Comparison of ENCODE assay signal across 23 cellular contexts in genomic region chr4:40601641-40602040, GRCh38. TPM values are rescaled to one million over a fixed set of nuclear protein-coding genes. Genes with fewer than 3 reads are reported as not detected.
A peak's percentile ranks its signal among the peaks of the same experiment; 100 is the strongest.
DNase-seq lines count a peak whose midpoint lies in the region; ATAC-seq and TF ChIP-seq lines count a peak whose summit lies in the region.
"Had no signal": no experiment of that assay in that cellular context is flagged by ENCODE, and none has a peak within 500 bp of the region (broad histone marks: within the 10 kb centered on the region; RNA-seq: fewer than 3 reads in every experiment).

No MANE protein-coding gene starts in this region.

- intact Hi-C loops in lower lobe of right lung (cut with DNase I) = no loop called here

- peaks cover 7% of the 10 kb centered on the region for H4K20me1 ChIP-seq in GM23338 (replicated peaks; ENCODE audit: insufficient read depth)

- no peak overlapping the region for H2AFZ ChIP-seq in GM23338

- peaks cover 100% of the 10 kb centered on the region for H3K79me2 ChIP-seq in GM23338 (replicated peaks; ENCODE audit: insufficient read depth)

- in situ Hi-C loops in SK-MEL-5 (cut with HindIII; ENCODE audit: low pct_unique_long_range_greater_than_20kb, low sequenced_read_pairs) = no loop called here

- no peaks in the 10 kb centered on the region for H3K27me3 Mint-ChIP-seq in GM23338 (ENCODE audit: insufficient read depth, low read depth, poor library complexity)
- H3K27me3 Mint-ChIP-seq: CD4-positive, alpha-beta T cell; stimulated activated naive B cell treated with anti-CD40 and anti-IgM and Interleukin-4, amounts not matched to agents 10 μg/mL and 1 μg/mL and 100 μg/mL, for 72 hours had no signal

- peaks cover 9% of the 10 kb centered on the region; the same call in 1 of the 2 replicates for H3F3A ChIP-seq in GM23338 (replicated peaks; ENCODE audit: low read depth)

- H3K9me3 ChIP-seq in lower lobe of right lung = no peaks in the 10 kb centered on the region
- H3K9me3 ChIP-seq: sigmoid colon, thyroid gland had no signal

- no peak overlapping the region for H3K4me3 Mint-ChIP-seq in GM23338
- H3K4me3 Mint-ChIP-seq in stimulated activated effector memory CD8-positive, alpha-beta T cell treated with anti-CD3 and anti-CD28 coated beads, Interleukin-12 subunit alpha, Interleukin-12 subunit beta, amount 100 ng/mL, for 72 hours = no peak overlapping the region
- H3K4me3 Mint-ChIP-seq: CD4-positive, alpha-beta T cell; immature natural killer cell; stimulated activated naive B cell treated with anti-CD40 and anti-IgM and Interleukin-4, amounts not matched to agents 10 μg/mL and 1 μg/mL and 100 μg/mL, for 72 hours; T-helper 17 cell had no signal

- peaks cover 4% of the 10 kb centered on the region; the same call in 2 of the 3 replicates for H3K4me1 Mint-ChIP-seq in GM23338
- H3K4me1 Mint-ChIP-seq in stimulated activated effector memory CD8-positive, alpha-beta T cell treated with anti-CD3 and anti-CD28 coated beads, Interleukin-12 subunit alpha, Interleukin-12 subunit beta, amount 100 ng/mL, for 72 hours = peaks cover 4% of the 10 kb centered on the region
- H3K4me1 Mint-ChIP-seq: immature natural killer cell, T-helper 17 cell had no signal

- H3K27ac Mint-ChIP-seq in GM23338 = no peak overlapping the region
- no peak overlapping the region for H3K27ac Mint-ChIP-seq in stimulated activated effector memory CD8-positive, alpha-beta T cell treated with anti-CD3 and anti-CD28 coated beads, Interleukin-12 subunit alpha, Interleukin-12 subunit beta, amount 100 ng/mL, for 72 hours
- H3K27ac Mint-ChIP-seq: CD4-positive, alpha-beta T cell; immature natural killer cell; stimulated activated naive B cell treated with anti-CD40 and anti-IgM and Interleukin-4, amounts not matched to agents 10 μg/mL and 1 μg/mL and 100 μg/mL, for 72 hours; T-helper 17 cell had no signal

- H3K27me3 ChIP-seq in GM23338 (ENCODE audit: insufficient read depth) (no peaks in the 10 kb centered on the region), lower lobe of right lung (ENCODE audit: low read depth) (no peaks in the 10 kb centered on the region)
- H3K27me3 ChIP-seq: cardiac muscle cell, sigmoid colon, thyroid gland had no signal

- DNase-seq in AML-193 (lab: John Stamatoyannopoulos, UW) (peak; percentile 30 to 46), GM23338 (ENCODE audit: low spot score) (no peak), SK-MEL-5 (ENCODE audit: low read depth, low spot score) (peak; percentile 9), lower lobe of right lung (peak; percentile 58), coronary artery (ENCODE audit: low spot score) (no peak), NCI-H69 (lab: John Stamatoyannopoulos, UW) (no peak)
- DNase-seq in stimulated activated effector memory CD8-positive, alpha-beta T cell treated with anti-CD3 and anti-CD28 coated beads, Interleukin-12 subunit alpha, Interleukin-12 subunit beta, amount 100 ng/mL, for 72 hours (ENCODE audit: low spot score in 2 of 2) = no peak
- no peak for DNase-seq in stimulated activated CD4-positive, alpha-beta T cell treated with anti-CD3 and anti-CD28 coated beads, Interleukin-4, amount 100 ng/mL, for 1 hour
- DNase-seq: activated CD8-positive, alpha-beta memory T cell treated with anti-CD3 and anti-CD28 coated beads, Interleukin-2, amount 50 U/mL, for 48 hours; activated gamma-delta T cell; amygdala; CD4-positive, alpha-beta T cell; DMS153; immature natural killer cell; Karpas-422; NCI-H1436; NCI-H510A treated with DMSO at 0.1 percent for 48 hours; sigmoid colon; stimulated activated naive B cell treated with anti-CD40 and anti-IgM and Interleukin-4, amounts not matched to agents 10 μg/mL and 1 μg/mL and 100 μg/mL, for 72 hours; T-helper 17 cell; thyroid gland had no signal

- H3K4me3 ChIP-seq in GM23338 = no peak overlapping the region
- no peak overlapping the region for H3K4me3 ChIP-seq in lower lobe of right lung
- no peak overlapping the region for H3K4me3 ChIP-seq in coronary artery
- H3K4me3 ChIP-seq: cardiac muscle cell, sigmoid colon, thyroid gland had no signal

- no peaks in the 10 kb centered on the region for H3K9me2 ChIP-seq in GM23338 (ENCODE audit: insufficient read depth)

- no peak for TF ChIP-seq CTCF in GM23338 (conservative IDR thresholded peaks at IDR 0.05; ENCODE audit: low read depth in 2 of 2)
- TF ChIP-seq CTCF in lower lobe of right lung (IDR thresholded peaks at IDR 0.05) = no peak
- TF ChIP-seq CTCF in coronary artery (IDR thresholded peaks at IDR 0.05) = no peak

- H3K9me3 Mint-ChIP-seq in GM23338 = no peaks in the 10 kb centered on the region
- H3K9me3 Mint-ChIP-seq in stimulated activated effector memory CD8-positive, alpha-beta T cell treated with anti-CD3 and anti-CD28 coated beads, Interleukin-12 subunit alpha, Interleukin-12 subunit beta, amount 100 ng/mL, for 72 hours = no peaks in the 10 kb centered on the region
- H3K9me3 Mint-ChIP-seq: CD4-positive, alpha-beta T cell; stimulated activated naive B cell treated with anti-CD40 and anti-IgM and Interleukin-4, amounts not matched to agents 10 μg/mL and 1 μg/mL and 100 μg/mL, for 72 hours had no signal

- H3K36me3 ChIP-seq in GM23338 (ENCODE audit: insufficient read depth) = no peaks in the 10 kb centered on the region
- no peaks in the 10 kb centered on the region for H3K36me3 ChIP-seq in lower lobe of right lung
- H3K36me3 ChIP-seq: cardiac muscle cell, sigmoid colon, thyroid gland had no signal

- H3K4me2 ChIP-seq in GM23338 = no peak overlapping the region

- H3K27ac ChIP-seq in GM23338 (ENCODE audit: low read depth) = peak overlapping the region; percentile 86
- H3K27ac ChIP-seq in lower lobe of right lung = peak overlapping the region; percentile 37
- H3K27ac ChIP-seq in coronary artery = peak overlapping the region in 1 of 2 donors; percentile 17
- H3K27ac ChIP-seq: cardiac muscle cell, thyroid gland had no signal

- ATAC-seq in GM23338 (no peak), lower lobe of right lung (peak; percentile 51 to 64)
- ATAC-seq in stimulated activated effector memory CD8-positive, alpha-beta T cell treated with anti-CD3 and anti-CD28 coated beads, Interleukin-12 subunit alpha, Interleukin-12 subunit beta, amount 100 ng/mL, for 72 hours = no peak
- ATAC-seq: stimulated activated naive B cell treated with anti-CD40 and anti-IgM and Interleukin-4, amounts not matched to agents 10 μg/mL and 1 μg/mL and 100 μg/mL, for 72 hours; T-helper 17 cell had no signal

- no peaks in the 10 kb centered on the region; the same call in 1 of the 2 replicates for H3K4me1 ChIP-seq in GM23338 (ENCODE audit: insufficient read depth)
- no peaks in the 10 kb centered on the region for H3K4me1 ChIP-seq in lower lobe of right lung
- H3K4me1 ChIP-seq: sigmoid colon had no signal

- peaks cover 45% of the 10 kb centered on the region for H3K36me3 Mint-ChIP-seq in GM23338 (ENCODE audit: low read depth)
- H3K36me3 Mint-ChIP-seq in stimulated activated effector memory CD8-positive, alpha-beta T cell treated with anti-CD3 and anti-CD28 coated beads, Interleukin-12 subunit alpha, Interleukin-12 subunit beta, amount 100 ng/mL, for 72 hours = no peaks in the 10 kb centered on the region
- H3K36me3 Mint-ChIP-seq: immature natural killer cell had no signal

TF ChIP-seq in GM23338, 12 proteins besides CTCF, POLR2A, EP300 and RAD21 (continues in another document):
- TF ChIP-seq POLR2AphosphoS5 (IDR thresholded peaks at IDR 0.05; ENCODE audit: low read depth) = no peak
- TF ChIP-seq STAT1 (IDR thresholded peaks at IDR 0.05; ENCODE audit: unreplicated experiment) = no peak
- TF ChIP-seq, protein P1, sequence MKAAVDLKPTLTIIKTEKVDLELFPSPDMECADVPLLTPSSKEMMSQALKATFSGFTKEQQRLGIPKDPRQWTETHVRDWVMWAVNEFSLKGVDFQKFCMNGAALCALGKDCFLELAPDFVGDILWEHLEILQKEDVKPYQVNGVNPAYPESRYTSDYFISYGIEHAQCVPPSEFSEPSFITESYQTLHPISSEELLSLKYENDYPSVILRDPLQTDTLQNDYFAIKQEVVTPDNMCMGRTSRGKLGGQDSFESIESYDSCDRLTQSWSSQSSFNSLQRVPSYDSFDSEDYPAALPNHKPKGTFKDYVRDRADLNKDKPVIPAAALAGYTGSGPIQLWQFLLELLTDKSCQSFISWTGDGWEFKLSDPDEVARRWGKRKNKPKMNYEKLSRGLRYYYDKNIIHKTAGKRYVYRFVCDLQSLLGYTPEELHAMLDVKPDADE (IDR thresholded peaks at IDR 0.05) = no peak
- no peak for TF ChIP-seq ZNF114 (CRISPR knock-in tag; IDR thresholded peaks at IDR 0.05)
- no peak for TF ChIP-seq JUNB (IDR thresholded peaks at IDR 0.05; ENCODE audit: unreplicated experiment)
- TF ChIP-seq EZH2phosphoT487 (IDR thresholded peaks at IDR 0.05; ENCODE audit: unreplicated experiment) = no peak
- TF ChIP-seq, protein P2, sequence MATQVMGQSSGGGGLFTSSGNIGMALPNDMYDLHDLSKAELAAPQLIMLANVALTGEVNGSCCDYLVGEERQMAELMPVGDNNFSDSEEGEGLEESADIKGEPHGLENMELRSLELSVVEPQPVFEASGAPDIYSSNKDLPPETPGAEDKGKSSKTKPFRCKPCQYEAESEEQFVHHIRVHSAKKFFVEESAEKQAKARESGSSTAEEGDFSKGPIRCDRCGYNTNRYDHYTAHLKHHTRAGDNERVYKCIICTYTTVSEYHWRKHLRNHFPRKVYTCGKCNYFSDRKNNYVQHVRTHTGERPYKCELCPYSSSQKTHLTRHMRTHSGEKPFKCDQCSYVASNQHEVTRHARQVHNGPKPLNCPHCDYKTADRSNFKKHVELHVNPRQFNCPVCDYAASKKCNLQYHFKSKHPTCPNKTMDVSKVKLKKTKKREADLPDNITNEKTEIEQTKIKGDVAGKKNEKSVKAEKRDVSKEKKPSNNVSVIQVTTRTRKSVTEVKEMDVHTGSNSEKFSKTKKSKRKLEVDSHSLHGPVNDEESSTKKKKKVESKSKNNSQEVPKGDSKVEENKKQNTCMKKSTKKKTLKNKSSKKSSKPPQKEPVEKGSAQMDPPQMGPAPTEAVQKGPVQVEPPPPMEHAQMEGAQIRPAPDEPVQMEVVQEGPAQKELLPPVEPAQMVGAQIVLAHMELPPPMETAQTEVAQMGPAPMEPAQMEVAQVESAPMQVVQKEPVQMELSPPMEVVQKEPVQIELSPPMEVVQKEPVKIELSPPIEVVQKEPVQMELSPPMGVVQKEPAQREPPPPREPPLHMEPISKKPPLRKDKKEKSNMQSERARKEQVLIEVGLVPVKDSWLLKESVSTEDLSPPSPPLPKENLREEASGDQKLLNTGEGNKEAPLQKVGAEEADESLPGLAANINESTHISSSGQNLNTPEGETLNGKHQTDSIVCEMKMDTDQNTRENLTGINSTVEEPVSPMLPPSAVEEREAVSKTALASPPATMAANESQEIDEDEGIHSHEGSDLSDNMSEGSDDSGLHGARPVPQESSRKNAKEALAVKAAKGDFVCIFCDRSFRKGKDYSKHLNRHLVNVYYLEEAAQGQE (IDR thresholded peaks at IDR 0.05; ENCODE audit: unreplicated experiment) = no peak
- no peak for TF ChIP-seq NANOG (IDR thresholded peaks at IDR 0.05; ENCODE audit: borderline replicate concordance)

RNA-seq across cellular contexts. Expression of gene RBM47, which starts 28.0 kb away (rescaled TPM):
- 125 and 139 TPM in 2 replicates for total RNA-seq in GM23338 (2014; rRNA removed; shearing (Covaris generic))
- polyA plus RNA-seq in GM23338 (2016; fragmentation: Nextera tagmentation; extraction: Ambion mirVana) = 31.8 and 35.6 TPM in 2 replicates
- 7.2 and 7.5 TPM in 2 replicates for total RNA-seq in SK-MEL-5 (2014; rRNA removed; shearing (Covaris generic))
- 15.4 and 20.9 TPM in 2 replicates for polyA plus RNA-seq in SK-MEL-5 (2015; cell fraction: cytosol; rRNA removed)
- 4.7 and 6.1 TPM in 2 replicates for polyA plus RNA-seq in SK-MEL-5 (2015; cell fraction: nucleus; rRNA removed)
- total RNA-seq in lower lobe of right lung = 108 TPM
- total RNA-seq: lung microvascular endothelial cell had no signal

Comparison
In these comparisons a context has a peak if more than half of its experiments do, and no peak if none do; other contexts are left out.
1. DNase-seq: peak in AML-193 (2 of 2), SK-MEL-5 (single experiment) and lower lobe of right lung (single experiment); none in GM23338 (single experiment), coronary artery (single experiment), stimulated activated effector memory CD8-positive, alpha-beta T cell treated with anti-CD3 and anti-CD28 coated beads, Interleukin-12 subunit alpha, Interleukin-12 subunit beta, amount 100 ng/mL, for 72 hours (0 of 2), stimulated activated CD4-positive, alpha-beta T cell treated with anti-CD3 and anti-CD28 coated beads, Interleukin-4, amount 100 ng/mL, for 1 hour (single experiment) and NCI-H69 (single experiment).
2. ATAC-seq: peak in lower lobe of right lung (2 of 2); none in GM23338 (single experiment) and stimulated activated effector memory CD8-positive, alpha-beta T cell treated with anti-CD3 and anti-CD28 coated beads, Interleukin-12 subunit alpha, Interleukin-12 subunit beta, amount 100 ng/mL, for 72 hours (single experiment).
3. RNA of gene RBM47, which starts 28.0 kb away (total RNA-seq): 125 to 139 TPM in GM23338 and 108 TPM in lower lobe of right lung (single experiment); 7.2 to 7.5 TPM in SK-MEL-5; every median in the first group is over 10 times any median in the second.